In genomic region chr10:30231071-30231652, GRCh38 we compare ENCODE assay signal across 23 cellular contexts.
DNase-seq lines count a peak whose midpoint lies in the region; ATAC-seq, FAIRE-seq and TF ChIP-seq lines count a peak whose summit lies in the region.
"Had no signal": no experiment of that assay in that cellular context is flagged by ENCODE, and none has a peak within 500 bp of the region (broad histone marks: within the 10 kb centered on the region; RNA-seq: fewer than 3 reads in every experiment).

No MANE protein-coding gene starts in this region.

- SMC1A ChIA-PET in GM12878 (lab: Charles Lee; ENCODE audit: uncharacterized antibody, unreplicated experiment): interaction anchor here (0.7 to 1.5 kb wide), 2 partner anchors 10 to 53 kb away, joined by 3 to 4 read pairs; no protein-coding TSS in a partner anchor

- no peak for ATAC-seq in GM12878
- peak; percentile 33 to 56 for ATAC-seq in stimulated activated naive B cell treated with anti-CD40 and anti-IgM and Interleukin-4, amounts not matched to agents 10 μg/mL and 1 μg/mL and 100 μg/mL, for 72 hours (replicated peaks)
- no peak for ATAC-seq in CD8-positive, alpha-beta T cell
- ATAC-seq: body of pancreas; stimulated activated naive CD8-positive, alpha-beta T cell treated with anti-CD3 and anti-CD28 coated beads, Interleukin-15, amount 100 ng/mL, for 72 hours had no signal

- peak; percentile 5 for DNase-seq in stimulated activated CD4-positive, alpha-beta T cell treated with anti-CD3 and anti-CD28 coated beads, Interleukin-15, amount 100 ng/mL, for 24 hours
- no peak for DNase-seq in stimulated activated CD4-positive, alpha-beta T cell treated with anti-CD3 and anti-CD28 coated beads, Interleukin-12 subunit alpha, Interleukin-12 subunit beta, amount 100 ng/mL, for 4 hours
- DNase-seq in MV-4-11 (lab: John Stamatoyannopoulos, UW): peak; percentile 25
- no peak for DNase-seq in GM12878 (ENCODE audit: low read depth, low spot score)
- no peak for DNase-seq in stimulated activated naive B cell treated with anti-CD40 and anti-IgM and Interleukin-4, amounts not matched to agents 10 μg/mL and 1 μg/mL and 100 μg/mL, for 72 hours
- DNase-seq in SHP77 treated with DMSO at 0.1 percent for 48 hours (lab: John Stamatoyannopoulos, UW): no peak
- no peak for DNase-seq in CD8-positive, alpha-beta T cell
- DNase-seq in NAMALWA (ENCODE audit: low spot score): no peak
- DNase-seq: activated gamma-delta T cell; AML-193; body of pancreas; dermis blood vessel endothelial cell; DMS79 treated with DMSO at 0.1 percent for 48 hours; esophagus squamous epithelium; HCEC 1CT; head of caudate nucleus; NCI-H187; NCI-H524; ovary; RPMI8226; stimulated activated naive CD8-positive, alpha-beta T cell treated with anti-CD3 and anti-CD28 coated beads, Interleukin-15, amount 100 ng/mL, for 72 hours had no signal

- no peaks in the 10 kb centered on the region for H3K79me2 ChIP-seq in GM12878 (ENCODE audit: control insufficient read depth, insufficient read depth, low read length)

- H3K27ac Mint-ChIP-seq in stimulated activated naive B cell treated with anti-CD40 and anti-IgM and Interleukin-4, amounts not matched to agents 10 μg/mL and 1 μg/mL and 100 μg/mL, for 72 hours: no peak overlapping the region
- no peak overlapping the region for H3K27ac Mint-ChIP-seq in CD8-positive, alpha-beta T cell
- H3K27ac Mint-ChIP-seq: IgD-negative memory B cell; stimulated activated naive CD8-positive, alpha-beta T cell treated with anti-CD3 and anti-CD28 coated beads, Interleukin-15, amount 100 ng/mL, for 72 hours had no signal

- H3K9ac ChIP-seq in GM12878 (ENCODE audit: control insufficient read depth, insufficient read depth, low read length): no peak overlapping the region

- in situ Hi-C loops in GM12878 (cut with MboI): loop anchor here (25.0 kb wide), 1 partner anchor 219 kb away; no protein-coding TSS in a partner anchor

- no peak overlapping the region for H3K4me2 ChIP-seq in GM12878 (ENCODE audit: control insufficient read depth, insufficient read depth)

- H3K9me3 Mint-ChIP-seq in stimulated activated naive B cell treated with anti-CD40 and anti-IgM and Interleukin-4, amounts not matched to agents 10 μg/mL and 1 μg/mL and 100 μg/mL, for 72 hours: peaks cover 3 to 4% of the 10 kb centered on the region in 2 donors
- no peaks in the 10 kb centered on the region for H3K9me3 Mint-ChIP-seq in CD8-positive, alpha-beta T cell
- H3K9me3 Mint-ChIP-seq: stimulated activated naive CD8-positive, alpha-beta T cell treated with anti-CD3 and anti-CD28 coated beads, Interleukin-15, amount 100 ng/mL, for 72 hours had no signal

- intact Hi-C loops in GM12878 (cut with micrococcal nuclease; ENCODE audit: unreplicated experiment): no loop called here
- intact Hi-C loops in CD8-positive, alpha-beta T cell (cut with DNase I, micrococcal nuclease): no loop called here

- no peaks in the 10 kb centered on the region; the same call in 1 of the 3 replicates for H3K9me3 ChIP-seq in GM12878 (replicated peaks; ENCODE audit: control insufficient read depth, insufficient read depth, low read length)
- H3K9me3 ChIP-seq in CD8-positive, alpha-beta T cell (ENCODE audit: low read length): no peaks in the 10 kb centered on the region
- H3K9me3 ChIP-seq: body of pancreas, esophagus squamous epithelium, ovary had no signal

- POLR2A ChIA-PET in GM12878 (lab: Charles Lee): no interaction called here
- POLR2A ChIA-PET in CD8-positive, alpha-beta T cell (lab: Charles Lee): no interaction called here

- H3K36me3 Mint-ChIP-seq in stimulated activated naive B cell treated with anti-CD40 and anti-IgM and Interleukin-4, amounts not matched to agents 10 μg/mL and 1 μg/mL and 100 μg/mL, for 72 hours: no peaks in the 10 kb centered on the region
- no peaks in the 10 kb centered on the region for H3K36me3 Mint-ChIP-seq in CD8-positive, alpha-beta T cell
- H3K36me3 Mint-ChIP-seq: IgD-negative memory B cell had no signal

- FAIRE-seq in GM12878 (lab: Jason Lieb, UNC): no peak

- H4K20me1 ChIP-seq in GM12878 (ENCODE audit: control insufficient read depth, insufficient read depth): no peaks in the 10 kb centered on the region

- no peaks in the 10 kb centered on the region for H3K27me3 ChIP-seq in GM12878 (replicated peaks in 1 of 2; ENCODE audit: control insufficient read depth in 2 of 2, insufficient read depth in 2 of 2, low read length in 1 of 2)
- H3K27me3 ChIP-seq in CD8-positive, alpha-beta T cell (ENCODE audit: insufficient read depth, low read length): no peaks in the 10 kb centered on the region
- H3K27me3 ChIP-seq: body of pancreas, esophagus squamous epithelium, ovary had no signal

- no peak for TF ChIP-seq POLR2A in GM12878 (IDR thresholded peaks at IDR 0.05; ENCODE audit: low read depth, low read length)

- H3K4me1 Mint-ChIP-seq in stimulated activated naive B cell treated with anti-CD40 and anti-IgM and Interleukin-4, amounts not matched to agents 10 μg/mL and 1 μg/mL and 100 μg/mL, for 72 hours: peaks cover 0 to 4% of the 10 kb centered on the region in 2 donors
- H3K4me1 Mint-ChIP-seq in CD8-positive, alpha-beta T cell (ENCODE audit: low read depth): no peaks in the 10 kb centered on the region

- H3K27me3 Mint-ChIP-seq in stimulated activated naive B cell treated with anti-CD40 and anti-IgM and Interleukin-4, amounts not matched to agents 10 μg/mL and 1 μg/mL and 100 μg/mL, for 72 hours: peaks cover 0 to 7% of the 10 kb centered on the region in 2 donors
- H3K27me3 Mint-ChIP-seq in CD8-positive, alpha-beta T cell (ENCODE audit: low read depth): peaks cover 14% of the 10 kb centered on the region

- RAD21 ChIA-PET in GM12878 (lab: Charles Lee; ENCODE audit: unreplicated experiment): no interaction called here

- TF ChIP-seq EP300 in GM12878 (IDR thresholded peaks at IDR 0.05; ENCODE audit: borderline replicate concordance in 1 of 2, control insufficient read depth in 1 of 2, low read depth in 2 of 2, low read length in 2 of 2): no peak

- no peaks in the 10 kb centered on the region for H3K36me3 ChIP-seq in GM12878 (ENCODE audit: control insufficient read depth in 2 of 2, insufficient read depth in 2 of 2, low read length in 1 of 2)
- no peaks in the 10 kb centered on the region for H3K36me3 ChIP-seq in CD8-positive, alpha-beta T cell (ENCODE audit: insufficient read depth, low read length)
- H3K36me3 ChIP-seq: esophagus squamous epithelium, ovary had no signal

- H3K4me3 Mint-ChIP-seq in stimulated activated naive B cell treated with anti-CD40 and anti-IgM and Interleukin-4, amounts not matched to agents 10 μg/mL and 1 μg/mL and 100 μg/mL, for 72 hours: no peak overlapping the region
- no peak overlapping the region for H3K4me3 Mint-ChIP-seq in CD8-positive, alpha-beta T cell
- H3K4me3 Mint-ChIP-seq: IgD-negative memory B cell; stimulated activated naive CD8-positive, alpha-beta T cell treated with anti-CD3 and anti-CD28 coated beads, Interleukin-15, amount 100 ng/mL, for 72 hours had no signal

- 21% methylated on average over 8 of the region's 8 CpGs for WGBS in GM12878 (ENCODE audit: insufficient coverage, insufficient replicate concordance, low lambda C conversion rate, missing lambda C conversion rate)

- CTCF ChIA-PET in GM12878 (lab: Yijun Ruan, JAX): interaction anchor here (0.9 to 1.0 kb wide), 2 partner anchors 39 to 233 kb away, joined by 3 to 4 read pairs; no protein-coding TSS in a partner anchor
- CTCF ChIA-PET in CD8-positive, alpha-beta T cell (lab: Charles Lee): interaction anchor here (1.0 to 1.1 kb wide), 2 partner anchors 10 to 233 kb away, joined by 3 to 4 read pairs; no protein-coding TSS in a partner anchor

- BruUV-seq in GM12878 (replicated peaks; lab: Mats Ljungman, UMichigan): no TSS peak

- H3K27ac ChIP-seq in GM12878 (ENCODE audit: control insufficient read depth, insufficient read depth): no peak overlapping the region
- H3K27ac ChIP-seq in CD8-positive, alpha-beta T cell (ENCODE audit: low read depth, low read length): no peak overlapping the region
- H3K27ac ChIP-seq: body of pancreas, esophagus squamous epithelium, ovary, skin epidermis had no signal

- peaks cover 5% of the 10 kb centered on the region for H3K4me1 ChIP-seq in GM12878 (ENCODE audit: control insufficient read depth, insufficient read depth, low read length)
- H3K4me1 ChIP-seq in CD8-positive, alpha-beta T cell (ENCODE audit: insufficient read depth, low read length): peaks cover 3% of the 10 kb centered on the region
- H3K4me1 ChIP-seq: body of pancreas had no signal

- no peak for TF ChIP-seq RAD21 in GM12878 (IDR thresholded peaks at IDR 0.05; ENCODE audit: insufficient read depth, low read depth, low read length)

- TF ChIP-seq CTCF in GM12878 (IDR thresholded peaks at IDR 0.05 in 2 of 3, conservative IDR thresholded peaks at IDR 0.05 in 1 of 3; ENCODE audit: control insufficient read depth in 2 of 3, extremely low read depth in 1 of 3, insufficient read depth in 1 of 3, low read depth in 3 of 3, low read length in 3 of 3): no peak
- no peak for TF ChIP-seq CTCF in CD8-positive, alpha-beta T cell (IDR thresholded peaks at IDR 0.05)

- H2AFZ ChIP-seq in GM12878 (ENCODE audit: control insufficient read depth, low read depth, low read length): peak overlapping the region; percentile 72

- no peak overlapping the region for H3K4me3 ChIP-seq in GM12878
- H3K4me3 ChIP-seq in CD8-positive, alpha-beta T cell (ENCODE audit: low read depth, low read length): no peak overlapping the region
- H3K4me3 ChIP-seq: body of pancreas, esophagus squamous epithelium, ovary, skin epidermis had no signal

TF ChIP-seq in GM12878, 131 proteins besides CTCF, POLR2A, EP300 and RAD21 (continues in another document):
- no peak for TF ChIP-seq NFYA (IDR thresholded peaks at IDR 0.05; ENCODE audit: borderline replicate concordance, low read depth, low read length)

Comparison
In these comparisons a context has a peak if more than half of its experiments do, and no peak if none do; other contexts are left out.
1. DNase-seq: peak in stimulated activated CD4-positive, alpha-beta T cell treated with anti-CD3 and anti-CD28 coated beads, Interleukin-15, amount 100 ng/mL, for 24 hours (single experiment) and MV-4-11 (single experiment); none in stimulated activated CD4-positive, alpha-beta T cell treated with anti-CD3 and anti-CD28 coated beads, Interleukin-12 subunit alpha, Interleukin-12 subunit beta, amount 100 ng/mL, for 4 hours (single experiment), GM12878 (single experiment), stimulated activated naive B cell treated with anti-CD40 and anti-IgM and Interleukin-4, amounts not matched to agents 10 μg/mL and 1 μg/mL and 100 μg/mL, for 72 hours (single experiment), SHP77 treated with DMSO at 0.1 percent for 48 hours (single experiment), CD8-positive, alpha-beta T cell (0 of 7) and NAMALWA (single experiment).
2. ATAC-seq: peak in stimulated activated naive B cell treated with anti-CD40 and anti-IgM and Interleukin-4, amounts not matched to agents 10 μg/mL and 1 μg/mL and 100 μg/mL, for 72 hours (2 of 2); none in GM12878 (single experiment) and CD8-positive, alpha-beta T cell (single experiment).